In genomic region chr12:52062167-52063080, GRCh38 we compare ENCODE assay signal across 20 cellular contexts. TPM values are rescaled to one million over a fixed set of nuclear protein-coding genes. Genes with fewer than 3 reads are reported as not detected.
A peak's percentile ranks its signal among the peaks of the same experiment; 100 is the strongest.
DNase-seq lines count a peak whose midpoint lies in the region; ATAC-seq and TF ChIP-seq lines count a peak whose summit lies in the region.
"Had no signal": no experiment of that assay in that cellular context is flagged by ENCODE, and none has a peak within 500 bp of the region (broad histone marks: within the 10 kb centered on the region; RNA-seq: fewer than 3 reads in every experiment).

No MANE protein-coding gene starts in this region.

- no peak overlapping the region for H2BK5ac ChIP-seq in mesenchymal stem cell (ENCODE audit: low read depth, low read length, poor library complexity, severe bottlenecking)

- H3K9ac ChIP-seq in BLaER1 (0 out of 2 replicates have a peak overlapping the region, but pooled peaks have one; percentile 24), mesenchymal stem cell (ENCODE audit: low read length) (no peak overlapping the region)
- H3K9ac ChIP-seq: parathyroid adenoma had no signal

- no peak overlapping the region for H2BK15ac ChIP-seq in mesenchymal stem cell (ENCODE audit: low read depth, poor library complexity, severe bottlenecking)

- no peak overlapping the region for H3K4me2 ChIP-seq in BLaER1
- H3K4me2 ChIP-seq in mesenchymal stem cell (ENCODE audit: low read length, poor library complexity, severe bottlenecking), result no peak overlapping the region

- no peak for TF ChIP-seq EP300 in stomach (IDR thresholded peaks at IDR 0.05)

- H3K9me3 ChIP-seq in BLaER1, result no peaks in the 10 kb centered on the region
- H3K9me3 ChIP-seq in body of pancreas, result no peaks in the 10 kb centered on the region
- H3K9me3 ChIP-seq in mesenchymal stem cell (ENCODE audit: control insufficient read depth, low read length), result no peaks in the 10 kb centered on the region
- H3K9me3 ChIP-seq in stomach, result no peaks in the 10 kb centered on the region
- H3K9me3 ChIP-seq: ascending aorta, HAP-1 had no signal

- H3K4me1 ChIP-seq in BLaER1, result peaks cover 11% of the 10 kb centered on the region
- H3K4me1 ChIP-seq in body of pancreas, result peaks cover 27% of the 10 kb centered on the region
- H3K4me1 ChIP-seq in mesenchymal stem cell (ENCODE audit: control insufficient read depth, insufficient read depth, low read depth, low read length), result peaks cover 4% of the 10 kb centered on the region
- H3K4me1 ChIP-seq in stomach, result peaks cover 0 to 15% (median 8%) of the 10 kb centered on the region in 4 donors
- H3K4me1 ChIP-seq: ascending aorta, HAP-1, parathyroid adenoma had no signal

- H3K4me3 ChIP-seq in BLaER1 (no peak overlapping the region), body of pancreas (no peak overlapping the region), mesenchymal stem cell (ENCODE audit: insufficient read depth in 1 of 2, low read depth in 1 of 2, low read length in 2 of 2) (no peak overlapping the region), stomach (no peak overlapping the region)
- H3K4me3 ChIP-seq: ascending aorta, HAP-1 had no signal

- no peak overlapping the region for H3K18ac ChIP-seq in mesenchymal stem cell (ENCODE audit: low read depth in 1 of 2, low read length in 2 of 2)

- no peaks in the 10 kb centered on the region for H3K79me1 ChIP-seq in mesenchymal stem cell (replicated peaks; ENCODE audit: low read length, poor library complexity, severe bottlenecking)

- DNase-seq in body of pancreas, result no peak
- peak; percentile 24 for DNase-seq in mesenchymal stem cell
- DNase-seq in stomach, result no peak
- no peak for DNase-seq in activated CD4-positive, CD25-positive, alpha-beta regulatory T cell (lab: John Stamatoyannopoulos, UW)
- no peak for DNase-seq in germinal center (ENCODE audit: low spot score)
- DNase-seq in DMS153 (lab: John Stamatoyannopoulos, UW), result no peak
- DNase-seq: activated CD8-positive, alpha-beta memory T cell treated with anti-CD3 and anti-CD28 coated beads, Interleukin-2, amount 10 ng/mL, durations not matched to agents 7 days and 5 days; activated naive CD4-positive, alpha-beta T cell; GDM1; kidney glomerular epithelial cell; NCI-H1417; NCI-H226; stimulated activated naive CD8-positive, alpha-beta T cell treated with anti-CD3 and anti-CD28 coated beads, Interleukin-15, Interleukin-2, amounts not matched to agents 100 U/mL and 50 U/mL, for 24 hours; T-helper 2 cell had no signal

- no peak overlapping the region for H2BK12ac ChIP-seq in mesenchymal stem cell (ENCODE audit: low read length in 2 of 2)

- no peak overlapping the region for H4K8ac ChIP-seq in mesenchymal stem cell (ENCODE audit: low read length)

- H4K20me1 ChIP-seq in BLaER1, result 0 out of 2 replicates have a peak, but pooled peaks cover 1% of the 10 kb centered on the region

- H3K36me3 ChIP-seq in BLaER1 (peaks cover 31% of the 10 kb centered on the region), body of pancreas (replicated peaks in 1 of 2; ENCODE audit: insufficient read depth in 1 of 2, low read depth in 2 of 2) (no peaks in the 10 kb centered on the region), mesenchymal stem cell (ENCODE audit: control insufficient read depth in 1 of 2, insufficient read depth in 2 of 2, low read depth in 1 of 2, low read length in 2 of 2) (peaks cover 0 to 12% of the 10 kb centered on the region in 2 experiments), stomach (peaks cover 9 to 23% (median 20%) of the 10 kb centered on the region in 4 donors)

- intact Hi-C loops in body of pancreas (cut with DNase I) (no loop called here), stomach (cut with DNase I; ENCODE audit: low total_unique reads) (no loop called here)

- TF ChIP-seq CTCF in body of pancreas (IDR thresholded peaks at IDR 0.05), result no peak
- TF ChIP-seq CTCF in stomach (IDR thresholded peaks at IDR 0.05), result no peak

- H3K27me3 ChIP-seq in BLaER1, result no peaks in the 10 kb centered on the region
- no peaks in the 10 kb centered on the region for H3K27me3 ChIP-seq in body of pancreas
- peaks cover 0 to 8% of the 10 kb centered on the region in 2 experiments for H3K27me3 ChIP-seq in mesenchymal stem cell (ENCODE audit: control insufficient read depth in 1 of 2, insufficient read depth in 1 of 2, low read length in 2 of 2)
- no peaks in the 10 kb centered on the region for H3K27me3 ChIP-seq in stomach
- H3K27me3 ChIP-seq: ascending aorta had no signal

- no peak overlapping the region for H3K4ac ChIP-seq in mesenchymal stem cell (ENCODE audit: low read depth in 1 of 2, low read length in 2 of 2)

- no peak overlapping the region for H3K23ac ChIP-seq in mesenchymal stem cell (ENCODE audit: low read length in 2 of 2)

- H4K91ac ChIP-seq in mesenchymal stem cell (ENCODE audit: low read length), result no peak overlapping the region

- WGBS in body of pancreas, 2 donors, result 64 to 94% methylated on average over 2 to 6 of the region's 6 CpGs
- 73% methylated on average over 6 of the region's 6 CpGs for WGBS in mesenchymal stem cell
- 70 to 75% (median 73%) methylated on average over 4 to 6 of the region's 6 CpGs for whole genome bisulfite sequencing in stomach, 5 donors

- H3K27ac ChIP-seq in BLaER1 (no peak overlapping the region), body of pancreas (peak overlapping the region in 3 of 4 donors; percentile 24 to 64 (median 55)), mesenchymal stem cell (ENCODE audit: low read length, poor library complexity, severe bottlenecking) (no peak overlapping the region), stomach (peak overlapping the region; percentile 16 to 69 (median 57))
- H3K27ac ChIP-seq: parathyroid adenoma had no signal

- no peak overlapping the region for H2BK120ac ChIP-seq in mesenchymal stem cell (ENCODE audit: low read depth, low read length)

- H3K14ac ChIP-seq in mesenchymal stem cell (ENCODE audit: low read length in 2 of 2), result peak overlapping the region in 1 of 2 experiments; percentile 66

- no peak overlapping the region for H2AFZ ChIP-seq in mesenchymal stem cell (ENCODE audit: low read depth, low read length)
- H2AFZ ChIP-seq: parathyroid adenoma had no signal

- H2AK5ac ChIP-seq in mesenchymal stem cell (ENCODE audit: low read length, severe bottlenecking), result no peak overlapping the region

- ATAC-seq in body of pancreas (no peak), GM18873 (IDR thresholded peaks at IDR 0.05; ENCODE audit: low FRiP score, unreplicated experiment) (no peak)
- ATAC-seq: activated CD8-positive, alpha-beta memory T cell treated with anti-CD3 and anti-CD28 coated beads, Interleukin-2, amount 10 ng/mL, durations not matched to agents 7 days and 5 days; stimulated activated naive CD8-positive, alpha-beta T cell treated with anti-CD3 and anti-CD28 coated beads, Interleukin-15, Interleukin-2, amounts not matched to agents 100 U/mL and 50 U/mL, for 24 hours had no signal

- no peak for TF ChIP-seq POLR2A in body of pancreas (IDR thresholded peaks at IDR 0.05)
- TF ChIP-seq POLR2A in stomach (IDR thresholded peaks at IDR 0.05), result no peak

RNA-seq across cellular contexts. Expression of gene ATG101, which starts 7.4 kb away (rescaled TPM):
- total RNA-seq in body of pancreas (10 to 100 TPM; 25.7 to 25.9 TPM), stomach (100 to 1,000 TPM in 1 of 5 donors, 10 to 100 TPM in 3, 1 to 10 TPM in 1; 7.6 to 105 (median 36.5) TPM)
- polyA plus RNA-seq in mesenchymal stem cell (2013, experiment 1 of 2), result 38.1 TPM
- 37.4 TPM for polyA plus RNA-seq in mesenchymal stem cell (2013, experiment 2 of 2)
- 10 to 100 TPM; 36.8 to 80.3 (median 67.1) TPM for polyA plus RNA-seq in stomach

RNA-seq across cellular contexts. Expression of gene NR4A1, which starts 11.2 kb away (rescaled TPM):
- total RNA-seq in body of pancreas, result 100 to 1,000 TPM in 1 of 2 donors, 10 to 100 TPM in 1; 36.6 to 253 TPM
- 59.6 TPM for polyA plus RNA-seq in mesenchymal stem cell (2013, experiment 1 of 2)
- 43.8 TPM for polyA plus RNA-seq in mesenchymal stem cell (2013, experiment 2 of 2)
- total RNA-seq in stomach, result 100 to 1,000 TPM in 3 of 5 donors, 10 to 100 TPM in 2; 29.4 to 384 (median 230) TPM
- polyA plus RNA-seq in stomach, result 10 to 100 TPM; 41.3 to 65.5 (median 55.0) TPM

RNA-seq across cellular contexts. Expression of gene SMIM41, which starts 17.1 kb away (rescaled TPM):
- total RNA-seq in body of pancreas (under 1 TPM; 0.26 to 0.66 TPM), stomach (10 to 100 TPM in 1 of 5 donors, 1 to 10 TPM in 3, not detected in 1; 1.1 to 21.6 (median 6.8) TPM)
- 3.3 TPM for polyA plus RNA-seq in mesenchymal stem cell (2013, experiment 1 of 2)
- polyA plus RNA-seq in mesenchymal stem cell (2013, experiment 2 of 2), result 3.5 TPM
- 10 to 100 TPM in 1 of 3 donors, 1 to 10 TPM in 2; 1.5 to 11.8 (median 6.5) TPM for polyA plus RNA-seq in stomach
- total RNA-seq: activated CD8-positive, alpha-beta memory T cell treated with anti-CD3 and anti-CD28 coated beads, Interleukin-2, amount 10 ng/mL, durations not matched to agents 7 days and 5 days; LHCN-M2 had no signal

RNA-seq across cellular contexts. Expression of gene TAMALIN, which starts 55.7 kb away (rescaled TPM):
- total RNA-seq in body of pancreas, result 10 to 100 TPM in 1 of 2 donors, 1 to 10 TPM in 1; 7.0 to 19.4 TPM
- 17.3 TPM for polyA plus RNA-seq in mesenchymal stem cell (2013, experiment 1 of 2)
- polyA plus RNA-seq in mesenchymal stem cell (2013, experiment 2 of 2), result 17.8 TPM
- 10 to 100 TPM in 2 of 5 donors, 1 to 10 TPM in 2, not detected in 1; 2.7 to 61.3 (median 16.6) TPM for total RNA-seq in stomach
- polyA plus RNA-seq in stomach, result 10 to 100 TPM in 2 of 3 donors, 1 to 10 TPM in 1; 6.4 to 17.0 (median 16.3) TPM

Comparison
In these comparisons a context has a peak if more than half of its experiments do, and no peak if none do; other contexts are left out.
1. H3K27ac ChIP-seq: peak in body of pancreas (3 of 4) and stomach (5 of 5); none in BLaER1 (single experiment) and mesenchymal stem cell (single experiment).